ENCODE assay signal across 9 cellular contexts in the genomic region with DNA sequence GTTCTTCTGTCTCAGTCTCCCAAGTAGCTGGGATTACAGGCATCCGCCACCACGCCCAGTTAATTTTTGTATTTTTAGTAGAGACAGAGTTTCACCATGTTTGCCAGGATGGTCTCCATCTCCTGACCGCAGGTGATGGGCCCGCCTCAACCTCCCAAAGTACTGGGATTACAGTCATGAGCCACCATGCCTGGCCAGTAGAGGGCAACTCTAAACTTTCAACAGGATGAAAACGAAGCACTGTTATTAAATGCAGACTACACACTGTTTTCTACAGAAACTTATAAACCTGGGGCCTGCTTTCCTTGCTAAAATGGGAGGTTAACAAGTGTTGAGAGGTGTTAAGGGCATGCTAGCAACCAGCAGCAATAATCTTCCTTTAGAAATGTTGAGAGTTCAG. TPM values are rescaled to one million over a fixed set of nuclear protein-coding genes. Genes with fewer than 3 reads are reported as not detected.
A peak's percentile ranks its signal among the peaks of the same experiment; 100 is the strongest.
DNase-seq lines count a peak whose midpoint lies in the region; ATAC-seq and TF ChIP-seq lines count a peak whose summit lies in the region.
"Had no signal": no experiment of that assay in that cellular context is flagged by ENCODE, and none has a peak within 500 bp of the region (broad histone marks: within the 10 kb centered on the region; RNA-seq: fewer than 3 reads in every experiment).

No MANE protein-coding gene starts in this region.

- peak; percentile 55; the same call in 2 of the 3 replicates for ATAC-seq in GM23338
- ATAC-seq in WTC11: peak; percentile 48; the same call in 1 of the 2 replicates
- no peak for ATAC-seq in activated naive CD4-positive, alpha-beta T cell treated with anti-CD3 and anti-CD28 coated beads, Interleukin-2, amount 50 U/mL, for 72 hours
- ATAC-seq in HG03442 (IDR thresholded peaks at IDR 0.05; ENCODE audit: unreplicated experiment): no peak
- ATAC-seq: Panc1 had no signal

- H3K36me3 ChIP-seq in BJ (ENCODE audit: control insufficient read depth, insufficient read depth, low read length) (peaks cover 48% of the 10 kb centered on the region), GM23338 (ENCODE audit: insufficient read depth) (peaks cover 76% of the 10 kb centered on the region), kidney epithelial cell (ENCODE audit: control insufficient read depth, insufficient read depth, low read length) (peaks cover 4% of the 10 kb centered on the region)

- H3K4me1 Mint-ChIP-seq in GM23338: no peaks in the 10 kb centered on the region
- no peaks in the 10 kb centered on the region for H3K4me1 Mint-ChIP-seq in WTC11

- H3K4me1 ChIP-seq in GM23338 (ENCODE audit: insufficient read depth): no peaks in the 10 kb centered on the region

- no peak overlapping the region for H3K4me3 Mint-ChIP-seq in GM23338
- no peak overlapping the region for H3K4me3 Mint-ChIP-seq in WTC11

- H3K79me2 ChIP-seq in GM23338 (replicated peaks; ENCODE audit: insufficient read depth): peaks cover 15% of the 10 kb centered on the region

- no peak overlapping the region for H3K4me3 ChIP-seq in BJ (ENCODE audit: low read depth, low read length)
- no peak overlapping the region for H3K4me3 ChIP-seq in GM23338
- no peak overlapping the region for H3K4me3 ChIP-seq in kidney epithelial cell (ENCODE audit: low read depth, low read length)

- H3K9me2 ChIP-seq in GM23338 (ENCODE audit: insufficient read depth): no peaks in the 10 kb centered on the region

- TF ChIP-seq CTCF in BJ (IDR thresholded peaks at IDR 0.05; ENCODE audit: insufficient read depth, low read depth, low read length) (peak; percentile 36), GM23338 (conservative IDR thresholded peaks at IDR 0.05; ENCODE audit: low read depth in 2 of 2) (peak; percentile 46 to 48), WTC11 (IDR thresholded peaks at IDR 0.05) (no peak), kidney epithelial cell (IDR thresholded peaks at IDR 0.05; ENCODE audit: insufficient read depth, low read length, poor library complexity, severe bottlenecking) (peak; percentile 24)

- H3K27me3 ChIP-seq in BJ (ENCODE audit: control insufficient read depth, insufficient read depth, low read length): no peaks in the 10 kb centered on the region
- H3K27me3 ChIP-seq in GM23338 (ENCODE audit: insufficient read depth): no peaks in the 10 kb centered on the region
- no peaks in the 10 kb centered on the region for H3K27me3 ChIP-seq in kidney epithelial cell (ENCODE audit: control insufficient read depth, insufficient read depth, low read length)

- H3K36me3 Mint-ChIP-seq in GM23338 (ENCODE audit: low read depth) (peaks cover 88% of the 10 kb centered on the region), WTC11 (peaks cover 73% of the 10 kb centered on the region)
- peaks cover 27% of the 10 kb centered on the region in 2 donors for H3K36me3 Mint-ChIP-seq in activated naive CD4-positive, alpha-beta T cell treated with anti-CD3 and anti-CD28 coated beads, Interleukin-2, amount 50 U/mL, for 72 hours

- no peak overlapping the region for H3K4me2 ChIP-seq in GM23338

- CTCF ChIA-PET in BJ (lab: Yijun Ruan, JAX): no interaction called here
- CTCF ChIA-PET in WTC11 (lab: Charles Lee): interaction anchor here (0.6 kb wide), 1 partner anchor 48 kb away, joined by 4 read pairs; no protein-coding TSS in a partner anchor

- POLR2A ChIA-PET in BJ (lab: Charles Lee): no interaction called here
- POLR2A ChIA-PET in WTC11 (lab: Charles Lee): no interaction called here

- H3K27me3 Mint-ChIP-seq in GM23338 (ENCODE audit: insufficient read depth, low read depth, poor library complexity) (peaks cover 6% of the 10 kb centered on the region), WTC11 (ENCODE audit: low read depth) (no peaks in the 10 kb centered on the region)

- peaks cover 20% of the 10 kb centered on the region for H4K20me1 ChIP-seq in GM23338 (replicated peaks; ENCODE audit: insufficient read depth)

- no peak overlapping the region for H3K27ac ChIP-seq in GM23338 (ENCODE audit: low read depth)

- DNase-seq in BJ (ENCODE audit: low read depth) (no peak), GM23338 (ENCODE audit: low spot score) (no peak), WTC11 (ENCODE audit: low spot score) (no peak), kidney epithelial cell (ENCODE audit: low read depth) (no peak), AG20443 (ENCODE audit: low spot score) (no peak)
- DNase-seq in activated naive CD4-positive, alpha-beta T cell treated with anti-CD3 and anti-CD28 coated beads, Interleukin-2, amount 50 U/mL, for 72 hours (ENCODE audit: low spot score in 2 of 2): no peak
- DNase-seq in activated CD4-positive, alpha-beta T cell treated with anti-CD3 and anti-CD28 coated beads for 1 hour: no peak

- H2AFZ ChIP-seq in GM23338: no peak overlapping the region

- H3K9me3 Mint-ChIP-seq in GM23338 (no peaks in the 10 kb centered on the region), WTC11 (no peaks in the 10 kb centered on the region)
- no peaks in the 10 kb centered on the region for H3K9me3 Mint-ChIP-seq in activated naive CD4-positive, alpha-beta T cell treated with anti-CD3 and anti-CD28 coated beads, Interleukin-2, amount 50 U/mL, for 72 hours

- 0 out of 2 replicates have a peak, but pooled peaks cover 13% of the 10 kb centered on the region for H3F3A ChIP-seq in GM23338 (replicated peaks; ENCODE audit: low read depth)

- H3K27ac Mint-ChIP-seq in GM23338 (no peak overlapping the region), WTC11 (no peak overlapping the region)
- no peak overlapping the region for H3K27ac Mint-ChIP-seq in activated naive CD4-positive, alpha-beta T cell treated with anti-CD3 and anti-CD28 coated beads, Interleukin-2, amount 50 U/mL, for 72 hours

TF ChIP-seq in GM23338, 12 proteins besides CTCF, POLR2A, EP300 and RAD21 (continues in another document):
- TF ChIP-seq ZNF331 (CRISPR knock-in tag; IDR thresholded peaks at IDR 0.05; ENCODE audit: low read depth): no peak
- no peak for TF ChIP-seq ZNF114 (CRISPR knock-in tag; IDR thresholded peaks at IDR 0.05)
- no peak for TF ChIP-seq STAT1 (IDR thresholded peaks at IDR 0.05; ENCODE audit: unreplicated experiment)
- no peak for TF ChIP-seq JUNB (IDR thresholded peaks at IDR 0.05; ENCODE audit: unreplicated experiment)

TF ChIP-seq in WTC11, 78 proteins besides CTCF, POLR2A, EP300 and RAD21 (continues in another document):
- no peak for TF ChIP-seq NR1H2 (CRISPR knock-in tag; IDR thresholded peaks at IDR 0.05)
- no peak for TF ChIP-seq E2F5 (CRISPR knock-in tag; IDR thresholded peaks at IDR 0.05)
- TF ChIP-seq NFE2L1 (CRISPR knock-in tag; IDR thresholded peaks at IDR 0.05): no peak

RNA-seq across cellular contexts. Expression of gene ARPC4, which starts 7.6 kb away (rescaled TPM):
- 238 and 257 TPM in 2 replicates for polyA plus RNA-seq in BJ (2011; rRNA removed)
- polyA minus RNA-seq in BJ (2011; rRNA and poly(A)+ RNA removed): 111 and 168 TPM in 2 replicates
- total RNA-seq in GM23338 (2014; rRNA removed; shearing (Covaris generic)): 171 and 176 TPM in 2 replicates
- polyA plus RNA-seq in GM23338 (2016; fragmentation: Nextera tagmentation; extraction: Ambion mirVana): 71.9 and 73.0 TPM in 2 replicates
- total RNA-seq in WTC11 (2021): 127 to 143 TPM (median 133 TPM) in 3 replicates
- total RNA-seq in kidney epithelial cell: 204 and 206 TPM in 2 replicates
- total RNA-seq in activated naive CD4-positive, alpha-beta T cell treated with anti-CD3 and anti-CD28 coated beads, Interleukin-2, amount 50 U/mL, for 72 hours: 100 to 1,000 TPM; 125 to 265 TPM

RNA-seq across cellular contexts. Expression of gene TADA3, which starts 8.3 kb away (rescaled TPM):
- 84.6 and 113 TPM in 2 replicates for polyA plus RNA-seq in BJ (2011; rRNA removed)
- polyA minus RNA-seq in BJ (2011; rRNA and poly(A)+ RNA removed): 48.2 and 71.8 TPM in 2 replicates
- total RNA-seq in GM23338 (2014; rRNA removed; shearing (Covaris generic)): 54.4 and 61.7 TPM in 2 replicates
- polyA plus RNA-seq in GM23338 (2016; fragmentation: Nextera tagmentation; extraction: Ambion mirVana): 29.1 and 31.5 TPM in 2 replicates
- 49.0 to 57.9 TPM (median 55.9 TPM) in 3 replicates for total RNA-seq in WTC11 (2021)
- 105 and 114 TPM in 2 replicates for total RNA-seq in kidney epithelial cell
- total RNA-seq in activated naive CD4-positive, alpha-beta T cell treated with anti-CD3 and anti-CD28 coated beads, Interleukin-2, amount 50 U/mL, for 72 hours: 10 to 100 TPM; 47.5 to 92.3 TPM

RNA-seq across cellular contexts. Expression of gene TTLL3, which starts 9.5 kb away (rescaled TPM):
- polyA plus RNA-seq in BJ (2011; rRNA removed): 17.6 and 25.4 TPM in 2 replicates
- 11.0 and 14.4 TPM in 2 replicates for polyA minus RNA-seq in BJ (2011; rRNA and poly(A)+ RNA removed)
- total RNA-seq in GM23338 (2014; rRNA removed; shearing (Covaris generic)): 4.5 and 5.3 TPM in 2 replicates
- polyA plus RNA-seq in GM23338 (2016; fragmentation: Nextera tagmentation; extraction: Ambion mirVana): 3.7 and 4.9 TPM in 2 replicates
- total RNA-seq in WTC11 (2021): 11.1 to 14.7 TPM (median 12.3 TPM) in 3 replicates
- total RNA-seq in kidney epithelial cell: 12.4 and 18.8 TPM in 2 replicates
- total RNA-seq in activated naive CD4-positive, alpha-beta T cell treated with anti-CD3 and anti-CD28 coated beads, Interleukin-2, amount 50 U/mL, for 72 hours: 100 to 1,000 TPM in 1 of 2 donors, 10 to 100 TPM in 1; 78.1 to 121 TPM

RNA-seq across cellular contexts. Expression of gene CAMK1, which starts 30.8 kb away (rescaled TPM):
- polyA plus RNA-seq in BJ (2011; rRNA removed) (21.6 and 32.6 TPM in 2 replicates), GM23338 (2016; fragmentation: Nextera tagmentation; extraction: Ambion mirVana) (4.4 and 4.9 TPM in 2 replicates)
- polyA minus RNA-seq in BJ (2011; rRNA and poly(A)+ RNA removed): 7.5 and 8.7 TPM in 2 replicates
- total RNA-seq in GM23338 (2014; rRNA removed; shearing (Covaris generic)): 3.1 and 4.4 TPM in 2 replicates
- total RNA-seq in WTC11 (2021) (3.1 to 6.6 TPM (median 5.9 TPM) in 3 replicates), kidney epithelial cell (18.0 and 19.9 TPM in 2 replicates)
- total RNA-seq in activated naive CD4-positive, alpha-beta T cell treated with anti-CD3 and anti-CD28 coated beads, Interleukin-2, amount 50 U/mL, for 72 hours: 10 to 100 TPM; 23.8 to 45.1 TPM

RNA-seq across cellular contexts. Expression of gene RPUSD3, which starts 43.3 kb away (rescaled TPM):
- polyA plus RNA-seq in BJ (2011; rRNA removed): 28.5 and 44.9 TPM in 2 replicates
- polyA minus RNA-seq in BJ (2011; rRNA and poly(A)+ RNA removed): 17.1 and 31.4 TPM in 2 replicates
- 73.4 and 82.8 TPM in 2 replicates for total RNA-seq in GM23338 (2014; rRNA removed; shearing (Covaris generic))
- 59.6 and 64.3 TPM in 2 replicates for polyA plus RNA-seq in GM23338 (2016; fragmentation: Nextera tagmentation; extraction: Ambion mirVana)
- total RNA-seq in WTC11 (2021): 83.0 to 95.5 TPM (median 90.8 TPM) in 3 replicates
- total RNA-seq in kidney epithelial cell: 45.9 and 52.6 TPM in 2 replicates
- total RNA-seq in activated naive CD4-positive, alpha-beta T cell treated with anti-CD3 and anti-CD28 coated beads, Interleukin-2, amount 50 U/mL, for 72 hours: 10 to 100 TPM; 70.7 to 83.2 TPM

Comparison
In these comparisons a context has a peak if more than half of its experiments do, and no peak if none do; other contexts are left out.
1. ATAC-seq: peak in GM23338 (single experiment) and WTC11 (single experiment); none in activated naive CD4-positive, alpha-beta T cell treated with anti-CD3 and anti-CD28 coated beads, Interleukin-2, amount 50 U/mL, for 72 hours (0 of 2) and HG03442 (single experiment).